In the genomic region with DNA sequence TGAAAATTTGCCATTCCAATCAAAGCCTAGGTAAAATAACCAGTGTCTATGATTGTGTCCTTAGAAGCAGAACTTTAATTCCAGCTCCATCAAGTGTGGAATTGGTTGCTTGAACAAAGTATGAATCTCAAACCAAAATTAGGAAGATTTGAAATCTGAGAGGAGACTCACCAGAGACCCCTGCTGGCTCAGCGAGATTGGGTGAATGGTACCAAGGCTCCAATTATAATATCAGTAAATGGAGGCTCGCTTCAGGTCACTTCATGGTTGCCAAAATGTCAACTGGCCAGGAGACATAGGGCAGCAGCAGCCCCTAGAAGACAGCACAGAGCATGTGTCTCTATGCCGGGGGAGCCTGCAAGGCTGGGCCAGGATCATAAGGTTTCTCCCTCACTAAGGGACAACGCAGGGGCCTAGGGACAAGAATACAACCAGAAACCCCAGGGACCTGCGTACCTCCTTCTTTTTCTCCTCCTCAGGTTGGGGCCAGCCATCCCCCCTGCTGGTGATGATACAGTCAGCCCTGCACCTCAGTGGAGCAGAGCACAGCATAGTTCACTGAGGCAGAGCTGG, we compare ENCODE assay signal across 8 cellular contexts. TPM values are rescaled to one million over a fixed set of nuclear protein-coding genes. Genes with fewer than 3 reads are reported as not detected.
DNase-seq lines count a peak whose midpoint lies in the region; ATAC-seq, FAIRE-seq and TF ChIP-seq lines count a peak whose summit lies in the region.

No MANE protein-coding gene starts in this region.

- H3K79me2 ChIP-seq in HCT116 (ENCODE audit: insufficient read depth, low read length) = peaks cover 70% of the 10 kb centered on the region
- peaks cover 6% of the 10 kb centered on the region for H3K79me2 ChIP-seq in keratinocyte (ENCODE audit: control insufficient read depth, insufficient read depth, low read length)

- no peak overlapping the region for H2AFZ ChIP-seq in HCT116 (ENCODE audit: low read depth, low read length, poor library complexity, severe bottlenecking)
- no peak overlapping the region for H2AFZ ChIP-seq in keratinocyte (ENCODE audit: control insufficient read depth, low read length)

- no peak overlapping the region for H3K27ac Mint-ChIP-seq in activated CD8-positive, alpha-beta T cell treated with anti-CD3 and anti-CD28 coated beads, Interleukin-2, amount 10 ng/mL, durations not matched to agents 7 days and 5 days

- H3K4me2 ChIP-seq in HCT116 (ENCODE audit: low read length) (no peak overlapping the region), keratinocyte (ENCODE audit: control insufficient read depth, extremely low read depth, insufficient read depth, low read depth, low read length) (no peak overlapping the region)

- POLR2A ChIA-PET in HCT116 (lab: Charles Lee) = no interaction called here
- POLR2A ChIA-PET in activated CD8-positive, alpha-beta T cell treated with anti-CD3 and anti-CD28 coated beads, Interleukin-2, amount 10 ng/mL, durations not matched to agents 7 days and 5 days (lab: Charles Lee) = interaction anchor here (1.0 to 1.2 kb wide), 3 partner anchors 10 to 14 kb away, joined by 3 to 5 read pairs (median 4); partner anchors contain the start of gene RBL1

- no peak for TF ChIP-seq EP300 in ovary (IDR thresholded peaks at IDR 0.05)

- no peak overlapping the region for H3K9ac ChIP-seq in HCT116 (ENCODE audit: low read length)
- no peak overlapping the region for H3K9ac ChIP-seq in keratinocyte (ENCODE audit: control insufficient read depth, extremely low read depth, insufficient read depth, low read length)

- H3K36me3 Mint-ChIP-seq in activated CD8-positive, alpha-beta T cell treated with anti-CD3 and anti-CD28 coated beads, Interleukin-2, amount 10 ng/mL, durations not matched to agents 7 days and 5 days (ENCODE audit: low read depth) = peaks cover 61% of the 10 kb centered on the region

- no peaks in the 10 kb centered on the region for H3K27me3 Mint-ChIP-seq in activated CD8-positive, alpha-beta T cell treated with anti-CD3 and anti-CD28 coated beads, Interleukin-2, amount 10 ng/mL, durations not matched to agents 7 days and 5 days (ENCODE audit: low read depth)

- CTCF ChIA-PET in HCT116 (lab: Charles Lee) = interaction anchor here (0.6 kb wide), 1 partner anchor 128 kb away, joined by 3 read pairs; no protein-coding TSS in a partner anchor
- CTCF ChIA-PET in activated CD8-positive, alpha-beta T cell treated with anti-CD3 and anti-CD28 coated beads, Interleukin-2, amount 10 ng/mL, durations not matched to agents 7 days and 5 days (lab: Charles Lee) = interaction anchor here (0.7 to 2.7 kb wide), 15 partner anchors 9 to 929 kb away, joined by 3 to 26 read pairs (median 3); partner anchors contain the start of gene RBL1

- no peaks in the 10 kb centered on the region for H3K9me3 Mint-ChIP-seq in activated CD8-positive, alpha-beta T cell treated with anti-CD3 and anti-CD28 coated beads, Interleukin-2, amount 10 ng/mL, durations not matched to agents 7 days and 5 days (ENCODE audit: insufficient read depth)

- intact Hi-C loops in HCT116 (cut with micrococcal nuclease) = no loop called here
- intact Hi-C loops in ovary (cut with DNase I) = no loop called here

- DNase-seq in AG09319 (ENCODE audit: extremely low read depth, low read depth) (no peak), HCT116 (ENCODE audit: low read depth, low spot score) (no peak), keratinocyte (ENCODE audit: low read depth, low spot score) (no peak), NCI-H1105 treated with DMSO at 0.1 percent for 48 hours (lab: John Stamatoyannopoulos, UW) (no peak), ovary (no peak), kidney tubule cell (ENCODE audit: low spot score) (no peak), SKM-1 treated with dmso at 0.1 percent for 144 hours (lab: John Stamatoyannopoulos, UW; ENCODE audit: unreplicated experiment) (no peak)
- peak; percentile 46 for DNase-seq in activated CD8-positive, alpha-beta T cell treated with anti-CD3 and anti-CD28 coated beads, Interleukin-2, amount 10 ng/mL, durations not matched to agents 7 days and 5 days

- TF ChIP-seq POLR2A in HCT116 (IDR thresholded peaks at IDR 0.05; ENCODE audit: borderline replicate concordance, extremely low read depth, insufficient read depth, insufficient read length) (no peak), ovary (IDR thresholded peaks at IDR 0.05) (no peak)

- H3K36me3 ChIP-seq in HCT116 (ENCODE audit: control insufficient read depth in 1 of 2, insufficient read depth in 2 of 2, low read length in 2 of 2) = peaks cover 10 to 23% of the 10 kb centered on the region in 2 experiments; a peak in 2 of 4 replicates
- no peaks in the 10 kb centered on the region for H3K36me3 ChIP-seq in keratinocyte (ENCODE audit: control insufficient read depth in 2 of 2, extremely low read depth in 1 of 2, insufficient read depth in 2 of 2, low read length in 2 of 2)
- H3K36me3 ChIP-seq in ovary = no peaks in the 10 kb centered on the region

- dilution Hi-C loops in keratinocyte (cut with MboI; ENCODE audit: extremely low pct_ligation_motif_present, low sequenced_read_pairs) = no loop called here

- TF ChIP-seq RAD21 in HCT116 (IDR thresholded peaks at IDR 0.05; ENCODE audit: low read depth) = no peak

- H4K20me1 ChIP-seq in HCT116 (ENCODE audit: insufficient read depth) (no peaks in the 10 kb centered on the region), keratinocyte (ENCODE audit: control insufficient read depth, extremely low read depth, insufficient read depth, low read length) (no peaks in the 10 kb centered on the region)

- peak; percentile 40 for TF ChIP-seq CTCF in AG09319 (IDR thresholded peaks at IDR 0.05; ENCODE audit: low read depth, low read length)
- TF ChIP-seq CTCF in HCT116 (IDR thresholded peaks at IDR 0.05 in 2 of 3, conservative IDR thresholded peaks at IDR 0.05 in 1 of 3; ENCODE audit: borderline replicate concordance in 1 of 3, insufficient read depth in 1 of 3, low read depth in 2 of 3, low read length in 2 of 3) = peak in 2 of 3 experiments; percentile 39 to 48; a peak in 5 of 6 replicates
- TF ChIP-seq CTCF in keratinocyte (optimal IDR thresholded peaks at IDR 0.05 in 1 of 3, IDR thresholded peaks at IDR 0.05 in 1 of 3, conservative IDR thresholded peaks at IDR 0.05 in 1 of 3; ENCODE audit: extremely low read depth in 1 of 3, insufficient read depth in 2 of 3, low read length in 3 of 3) = peak; percentile 12 to 25 (median 14)
- TF ChIP-seq CTCF in ovary (IDR thresholded peaks at IDR 0.05) = no peak

- 90 to 93% (median 92%) methylated on average over 5 of the region's 5 CpGs for WGBS in ovary, 3 donors

- H3K4me3 Mint-ChIP-seq in activated CD8-positive, alpha-beta T cell treated with anti-CD3 and anti-CD28 coated beads, Interleukin-2, amount 10 ng/mL, durations not matched to agents 7 days and 5 days = no peak overlapping the region

- H3K4me3 ChIP-seq in HCT116 (replicated peaks in 1 of 2; ENCODE audit: low read depth in 1 of 2, low read length in 2 of 2) (no peak overlapping the region), keratinocyte (ENCODE audit: control insufficient read depth in 2 of 3, extremely low read depth in 1 of 3, insufficient read depth in 2 of 3, low read depth in 1 of 3, low read length in 3 of 3) (no peak overlapping the region), ovary (no peak overlapping the region)

- no peak for FAIRE-seq in keratinocyte (lab: Jason Lieb, UNC)

- RAD21 ChIA-PET in HCT116 (lab: Charles Lee; ENCODE audit: low non-redundant PET in 1 of 2, low total read pairs in 2 of 2, uncharacterized antibody in 2 of 2, unreplicated experiment in 2 of 2) = no interaction called here

- H3K9me3 ChIP-seq in HCT116 (ENCODE audit: control insufficient read depth in 1 of 2, insufficient read depth in 1 of 2, low read depth in 1 of 2, low read length in 2 of 2) = no peaks in the 10 kb centered on the region
- H3K9me3 ChIP-seq in keratinocyte (ENCODE audit: control insufficient read depth, low read depth, low read length) = no peaks in the 10 kb centered on the region
- no peaks in the 10 kb centered on the region for H3K9me3 ChIP-seq in ovary

- no peaks in the 10 kb centered on the region for H3K9me1 ChIP-seq in keratinocyte (ENCODE audit: control insufficient read depth, extremely low read depth, insufficient read depth, low read length)

- no TSS peak for BruUV-seq in HCT116 (replicated peaks; lab: Mats Ljungman, UMichigan)

- H3K4me1 ChIP-seq in HCT116 (ENCODE audit: control insufficient read depth in 1 of 2, insufficient read depth in 2 of 2, low read length in 2 of 2) = no peaks in the 10 kb centered on the region
- no peaks in the 10 kb centered on the region for H3K4me1 ChIP-seq in keratinocyte (ENCODE audit: control insufficient read depth, extremely low read depth, insufficient read depth, low read length)
- H3K4me1 ChIP-seq in ovary (ENCODE audit: insufficient read depth) = no peaks in the 10 kb centered on the region

- no peak overlapping the region for H3K27ac ChIP-seq in HCT116 (ENCODE audit: low read depth, low read length)
- no peak overlapping the region for H3K27ac ChIP-seq in keratinocyte (ENCODE audit: control insufficient read depth, insufficient read depth, low read length)
- no peak overlapping the region for H3K27ac ChIP-seq in ovary

- H3K4me1 Mint-ChIP-seq in activated CD8-positive, alpha-beta T cell treated with anti-CD3 and anti-CD28 coated beads, Interleukin-2, amount 10 ng/mL, durations not matched to agents 7 days and 5 days (ENCODE audit: low read depth) = peaks cover 27% of the 10 kb centered on the region

- ATAC-seq in HCT116 = peak; percentile 47
- peak; percentile 43 for ATAC-seq in activated CD8-positive, alpha-beta T cell treated with anti-CD3 and anti-CD28 coated beads, Interleukin-2, amount 10 ng/mL, durations not matched to agents 7 days and 5 days

- no peaks in the 10 kb centered on the region for H3K27me3 ChIP-seq in HCT116 (ENCODE audit: insufficient read depth, low read length)
- no peaks in the 10 kb centered on the region for H3K27me3 ChIP-seq in keratinocyte (ENCODE audit: control insufficient read depth, extremely low read depth, insufficient read depth, low read length)
- H3K27me3 ChIP-seq in ovary = no peaks in the 10 kb centered on the region

- no peaks in the 10 kb centered on the region for H3K9me2 ChIP-seq in HCT116 (ENCODE audit: insufficient read depth)

TF ChIP-seq in HCT116, 20 proteins besides CTCF, POLR2A, EP300 and RAD21 (continues in another document):
- no peak for TF ChIP-seq SRF (IDR thresholded peaks at IDR 0.05; ENCODE audit: low read depth)

RNA-seq across cellular contexts. Expression of gene RBL1, which starts 14.0 kb away (rescaled TPM):
- total RNA-seq in HCT116 (2021; ENCODE audit: unreplicated experiment) (16.9 TPM), ovary (10 to 100 TPM in 3 of 7 donors, 1 to 10 TPM in 4; 3.0 to 11.1 (median 8.8) TPM)
- polyA plus RNA-seq in HCT116 (2012) = 3.5 TPM in 2 replicates
- 10 to 100 TPM; 55.6 to 56.3 TPM for total RNA-seq in activated CD8-positive, alpha-beta T cell treated with anti-CD3 and anti-CD28 coated beads, Interleukin-2, amount 10 ng/mL, durations not matched to agents 7 days and 5 days
- polyA plus RNA-seq in keratinocyte (1.2 to 4.5 TPM (median 4.2 TPM) in 3 replicates), ovary (1 to 10 TPM; 3.2 to 4.3 TPM)
- polyA plus RNA-seq in keratinocyte (2011; ENCODE audit: low read depth) = 0.44 TPM
- polyA plus RNA-seq in keratinocyte (2011; cell fraction: cytosol; rRNA removed) = 0.75 and 2.0 TPM in 2 replicates
- 1.6 and 1.9 TPM in 2 replicates for polyA plus RNA-seq in keratinocyte (2011; cell fraction: nucleus; rRNA removed)
- 0.35 and 3.5 TPM in 2 replicates for polyA plus RNA-seq in keratinocyte (2012; ENCODE audit: low replicate concordance)
- 1.2 to 4.4 TPM (median 3.8 TPM) in 3 replicates for polyA minus RNA-seq in keratinocyte
- 2.5 TPM for polyA minus RNA-seq in keratinocyte (2011; cell fraction: cytosol; rRNA and poly(A)+ RNA removed)
- polyA minus RNA-seq in keratinocyte (2011; cell fraction: nucleus; rRNA and poly(A)+ RNA removed) = 3.8 and 5.2 TPM in 2 replicates

Comparison
In these comparisons a context has a peak if more than half of its experiments do, and no peak if none do; other contexts are left out.
1. CTCF ChIP-seq: peak in AG09319 (single experiment), HCT116 (2 of 3) and keratinocyte (3 of 3); none in ovary (0 of 3).